In genomic region chr6:12417191-12417590, GRCh38 we compare ENCODE assay signal across 33 cellular contexts.
"Had no signal": no experiment of that assay in that cellular context is flagged by ENCODE, and none has a peak within 500 bp of the region (broad histone marks: within the 10 kb centered on the region; RNA-seq: fewer than 3 reads in every experiment).

No MANE protein-coding gene starts in this region.

- H3K4me3 ChIP-seq: adrenal gland, ascending aorta, body of pancreas, breast epithelium, cardiac muscle cell had no signal

- H3K4me1 ChIP-seq: adrenal gland, body of pancreas, breast epithelium had no signal

- FAIRE-seq: astrocyte, bronchial epithelial cell had no signal

- H3K9me3 ChIP-seq: adrenal gland, ascending aorta, body of pancreas, breast epithelium had no signal

- H3K27me3 ChIP-seq: adrenal gland, ascending aorta, body of pancreas, brain microvascular endothelial cell, breast epithelium, cardiac muscle cell had no signal

- ATAC-seq: activated naive CD4-positive, alpha-beta T cell treated with anti-CD3 and anti-CD28 coated beads, Interleukin-2, amount 50 U/mL, for 72 hours; activated naive CD8-positive, alpha-beta T cell treated with anti-CD3 and anti-CD28 coated beads, Interleukin-2, amount 50 U/mL, for 24 hours; activated T-cell treated with anti-CD3 and anti-CD28 coated beads, Interleukin-2, amount 50 U/mL, for 4 hours; activated T-cell treated with anti-CD3 and anti-CD28 coated beads, Interleukin-2, amount 50 U/mL, for 72 hours; activated T-helper 17 cell treated with anti-CD3 and anti-CD28 coated beads, Interleukin-2, amount 50 U/mL, for 72 hours; body of pancreas had no signal

- H3K36me3 ChIP-seq: adrenal gland, ascending aorta, brain microvascular endothelial cell, breast epithelium, cardiac muscle cell had no signal

- DNase-seq: activated effector memory CD4-positive, alpha-beta T cell treated with anti-CD3 and anti-CD28 coated beads, Interleukin-2, amount 50 U/mL, for 16 hours; activated effector memory CD4-positive, alpha-beta T cell treated with Interleukin-2 at 50 U/mL for 16 hours; activated gamma-delta T cell; activated gamma-delta T cell treated with Interleukin-2 at 50 U/mL for 16 hours; activated naive CD4-positive, alpha-beta T cell; activated naive CD4-positive, alpha-beta T cell treated with anti-CD3 and anti-CD28 coated beads for 36 hours; activated naive CD4-positive, alpha-beta T cell treated with anti-CD3 and anti-CD28 coated beads, Interleukin-2, amount 10 ng/mL, durations not matched to agents 7 days and 5 days; activated naive CD4-positive, alpha-beta T cell treated with anti-CD3 and anti-CD28 coated beads, Interleukin-2, amount 50 U/mL, for 16 hours; activated naive CD4-positive, alpha-beta T cell treated with Interleukin-2 at 50 U/mL for 16 hours; activated naive CD8-positive, alpha-beta T cell treated with anti-CD3 and anti-CD28 coated beads for 36 hours; activated naive CD8-positive, alpha-beta T cell treated with anti-CD3 and anti-CD28 coated beads, Interleukin-2, amount 10 ng/mL, durations not matched to agents 7 days and 5 days; activated naive CD8-positive, alpha-beta T cell treated with anti-CD3 and anti-CD28 coated beads, Interleukin-2, amount 50 U/mL, for 24 hours; activated T-cell treated with anti-CD3 and anti-CD28 coated beads, Interleukin-2, amount 50 U/mL, for 1 hour; activated T-cell treated with anti-CD3 and anti-CD28 coated beads, Interleukin-2, amount 50 U/mL, for 24 hours; activated T-cell treated with anti-CD3 and anti-CD28 coated beads, Interleukin-2, amount 50 U/mL, for 4 hours; activated T-cell treated with anti-CD3 and anti-CD28 coated beads, Interleukin-2, amount 50 U/mL, for 48 hours; activated T-cell treated with anti-CD3 and anti-CD28 coated beads, Interleukin-2, amount 50 U/mL, for 72 hours; adrenal gland; amniotic stem cell; anterior cingulate cortex; aorta; body of pancreas; brain microvascular endothelial cell; caudate nucleus; central memory CD4-positive, alpha-beta T cell; cerebellar nuclear complex had no signal

- H3K27ac ChIP-seq: adrenal gland, body of pancreas, brain microvascular endothelial cell, breast epithelium, cardiac muscle cell had no signal
